ENCODE assay signal across 8 cellular contexts in the genomic region with DNA sequence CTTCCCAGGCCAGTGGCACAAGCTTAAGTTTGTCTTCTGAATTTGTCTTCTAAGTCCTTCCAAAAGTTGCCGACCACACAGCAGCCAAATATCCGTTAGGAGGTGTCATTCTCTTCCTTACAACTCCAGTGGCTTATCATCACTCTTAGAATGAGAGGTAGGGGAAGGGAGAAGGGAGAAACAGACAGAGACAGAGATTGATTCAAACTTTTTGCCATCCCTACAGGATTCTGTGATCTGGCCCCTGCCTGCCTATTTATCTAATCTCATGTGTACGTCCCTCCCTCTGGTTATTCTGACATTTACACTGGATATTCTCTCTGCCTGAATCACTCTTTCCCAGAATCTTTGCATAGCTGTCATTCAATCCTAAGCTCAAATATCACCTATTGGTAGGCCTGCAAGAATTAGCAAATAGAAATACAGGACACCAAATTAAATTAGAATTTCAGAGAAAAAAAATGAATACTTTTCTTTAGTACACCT. TPM values are rescaled to one million over a fixed set of nuclear protein-coding genes. Genes with fewer than 3 reads are reported as not detected.
DNase-seq lines count a peak whose midpoint lies in the region; ATAC-seq and TF ChIP-seq lines count a peak whose summit lies in the region.

No MANE protein-coding gene starts in this region.

- H2AFZ ChIP-seq in DND-41 (ENCODE audit: low read depth, low read length) (peak overlapping the region; percentile 97), OCI-LY7 (ENCODE audit: low read length) (peak overlapping the region; percentile 95)

- CTCF ChIA-PET in OCI-LY7 (lab: Charles Lee; ENCODE audit: unreplicated experiment), result interaction anchor here (0.7 to 1.1 kb wide), 3 partner anchors 82 to 111 kb away, joined by 3 to 4 read pairs (median 3); a partner anchor contains a TSS

- peaks cover 39% of the 10 kb centered on the region for H3K79me2 ChIP-seq in DND-41 (ENCODE audit: insufficient read depth, low read length)
- H3K79me2 ChIP-seq in OCI-LY7 (ENCODE audit: insufficient read depth, low read depth, low read length), result peaks cover 40% of the 10 kb centered on the region

- DNase-seq in DND-41 (no peak), OCI-LY7 (ENCODE audit: low spot score) (no peak), epithelial cell of esophagus (ENCODE audit: low read depth) (no peak), omental fat pad (ENCODE audit: low spot score) (no peak), amygdala (lab: John Stamatoyannopoulos, UW) (no peak), DMS153 (lab: John Stamatoyannopoulos, UW) (no peak)
- DNase-seq in stimulated activated naive CD4-positive, alpha-beta T cell treated with Interleukin-2 at 50 U/mL for 16 hours (lab: John Stamatoyannopoulos, UW), result no peak

- H3K4me3 ChIP-seq in DND-41 (ENCODE audit: low read depth in 1 of 2, low read length in 2 of 2) (peak overlapping the region; percentile 94 to 98; a peak in 3 of 4 replicates), OCI-LY7 (ENCODE audit: low read depth, low read length, poor library complexity, severe bottlenecking) (peak overlapping the region; percentile 97), epithelial cell of esophagus (ENCODE audit: low read length) (peak overlapping the region; percentile 85)

- no peak for ATAC-seq in DND-41 (ENCODE audit: insufficient read depth, low read depth)
- peak; percentile 56 for ATAC-seq in omental fat pad (ENCODE audit: low FRiP score)
- no peak for ATAC-seq in GM21390 (IDR thresholded peaks at IDR 0.05; ENCODE audit: unreplicated experiment)

- H3K4me1 ChIP-seq in DND-41 (ENCODE audit: insufficient read depth, low read length) (peaks cover 29% of the 10 kb centered on the region), OCI-LY7 (ENCODE audit: insufficient read depth, low read length, poor library complexity, severe bottlenecking) (peaks cover 24% of the 10 kb centered on the region)

- H3K9ac ChIP-seq in DND-41 (ENCODE audit: low read depth, low read length), result peak overlapping the region; percentile 78

- H3K9me2 ChIP-seq in OCI-LY7 (ENCODE audit: insufficient read depth, low read length), result no peaks in the 10 kb centered on the region

- intact Hi-C loops in OCI-LY7 (cut with micrococcal nuclease; ENCODE audit: unreplicated experiment), result no loop called here

- POLR2A ChIA-PET in OCI-LY7 (lab: Charles Lee), result interaction anchor here (1.0 to 1.6 kb wide), 5 partner anchors 10 to 93 kb away, joined by 4 to 7 read pairs (median 6); no protein-coding TSS in a partner anchor

- peak overlapping the region; percentile 49 for H3K27ac ChIP-seq in DND-41 (ENCODE audit: low read length)
- no peak overlapping the region for H3K27ac ChIP-seq in OCI-LY7 (ENCODE audit: low read depth, low read length, poor library complexity, severe bottlenecking)

- H3K4me2 ChIP-seq in DND-41 (ENCODE audit: insufficient read depth, low read length), result peak overlapping the region; percentile 85
- peak overlapping the region; percentile 87 for H3K4me2 ChIP-seq in OCI-LY7 (ENCODE audit: low read length)

- H3K9me3 ChIP-seq in DND-41 (ENCODE audit: insufficient read depth, low read length, severe bottlenecking) (no peaks in the 10 kb centered on the region), OCI-LY7 (ENCODE audit: low read length) (no peaks in the 10 kb centered on the region)

- no peak for TF ChIP-seq CTCF in DND-41 (IDR thresholded peaks at IDR 0.05; ENCODE audit: borderline replicate concordance, extremely low read depth, low read length, poor library complexity, severe bottlenecking)
- no peak for TF ChIP-seq CTCF in OCI-LY7 (conservative IDR thresholded peaks at IDR 0.05; ENCODE audit: low read length)
- TF ChIP-seq CTCF in epithelial cell of esophagus (IDR thresholded peaks at IDR 0.05; ENCODE audit: insufficient read depth, low read depth, low read length, missing control alignments), result no peak
- TF ChIP-seq CTCF in omental fat pad (IDR thresholded peaks at IDR 0.05), result no peak

- H3K36me3 ChIP-seq in DND-41 (ENCODE audit: insufficient read depth, low read length), result peaks cover 28% of the 10 kb centered on the region
- peaks cover 28% of the 10 kb centered on the region for H3K36me3 ChIP-seq in OCI-LY7 (ENCODE audit: insufficient read depth, low read length)

- BruUV-seq in OCI-LY7 (replicated peaks; lab: Mats Ljungman, UMichigan), result no TSS peak

- H3K27me3 ChIP-seq in DND-41 (ENCODE audit: insufficient read depth, low read length, poor library complexity), result peaks cover 2% of the 10 kb centered on the region

- H4K20me1 ChIP-seq in DND-41 (ENCODE audit: insufficient read depth, low read length) (peaks cover 16% of the 10 kb centered on the region; the same call in 1 of the 2 replicates), OCI-LY7 (ENCODE audit: insufficient read depth, low read length) (peaks cover 24% of the 10 kb centered on the region)

RNA-seq across cellular contexts. Expression of a gene that starts 0.5 kb away (rescaled TPM):
- 107 and 112 TPM in 2 replicates for total RNA-seq in OCI-LY7 (2014; rRNA removed; shearing (Covaris generic))
- total RNA-seq in OCI-LY7 (2022), result 66.8 and 72.1 TPM in 2 replicates
- total RNA-seq in omental fat pad, result 100 to 1,000 TPM in 1 of 4 donors, 10 to 100 TPM in 3; 39.6 to 142 (median 48.1) TPM

RNA-seq across cellular contexts. Expression of a gene that starts 38.5 kb away (rescaled TPM):
- total RNA-seq in OCI-LY7 (2014; rRNA removed; shearing (Covaris generic)), result not detected in 2 replicates
- total RNA-seq in OCI-LY7 (2022), result not detected in 2 replicates
- total RNA-seq in omental fat pad, result 10 to 100 TPM in 3 of 4 donors, 1 to 10 TPM in 1; 1.7 to 47.3 (median 13.5) TPM

RNA-seq across cellular contexts. Expression of a gene that starts 39.5 kb away (rescaled TPM):
- total RNA-seq in OCI-LY7 (2014; rRNA removed; shearing (Covaris generic)), result not detected in 2 replicates
- total RNA-seq in OCI-LY7 (2022), result not detected in 2 replicates
- total RNA-seq in omental fat pad, result 1 to 10 TPM; 4.9 to 7.6 (median 6.5) TPM

RNA-seq across cellular contexts. Expression of a gene that starts 42.1 kb away (rescaled TPM):
- total RNA-seq in OCI-LY7 (2014; rRNA removed; shearing (Covaris generic)), result 14.7 and 19.2 TPM in 2 replicates
- total RNA-seq in OCI-LY7 (2022) (24.2 and 24.7 TPM in 2 replicates), omental fat pad (10 to 100 TPM; 11.6 to 27.6 (median 15.7) TPM)

Comparison
In these comparisons a context has a peak if more than half of its experiments do, and no peak if none do; other contexts are left out.
1. RNA of a gene that starts 39.5 kb away (total RNA-seq): 4.9 to 7.6 TPM in omental fat pad; not detected in OCI-LY7; every median in the first group is over 4 times any median in the second.
2. Peak in every context shown above with its lines, with median percentiles within 50 percentile points of each other: H3K4me3 ChIP-seq.